ENCODE assay signal across 22 cellular contexts in the genomic region with DNA sequence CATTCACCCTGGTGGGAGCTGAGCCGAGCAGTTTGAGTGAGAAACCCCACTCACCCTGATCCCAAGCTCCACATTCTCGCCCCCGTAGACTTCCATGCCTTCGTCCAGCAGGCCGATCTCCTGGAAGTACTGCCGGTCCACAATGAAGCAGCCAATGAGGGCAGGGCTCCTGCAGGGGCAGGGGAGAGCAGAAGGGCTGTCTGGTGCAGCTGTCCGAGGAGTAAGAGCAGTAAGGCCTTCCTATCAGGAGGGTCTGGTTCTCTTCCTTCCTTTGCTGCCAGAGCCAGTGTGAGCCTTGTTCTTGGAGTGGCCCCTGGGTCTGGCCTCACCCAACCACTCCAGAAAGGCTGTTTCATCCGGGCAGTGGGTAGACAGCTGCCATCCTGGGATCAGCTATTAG. TPM values are rescaled to one million over a fixed set of nuclear protein-coding genes. Genes with fewer than 3 reads are reported as not detected.
DNase-seq lines count a peak whose midpoint lies in the region; ATAC-seq and TF ChIP-seq lines count a peak whose summit lies in the region.
"Had no signal": no experiment of that assay in that cellular context is flagged by ENCODE, and none has a peak within 500 bp of the region (broad histone marks: within the 10 kb centered on the region; RNA-seq: fewer than 3 reads in every experiment).

No MANE protein-coding gene starts in this region.

- no peaks in the 10 kb centered on the region for H3K4me1 Mint-ChIP-seq in activated naive CD8-positive, alpha-beta T cell treated with anti-CD3 and anti-CD28 coated beads, Interleukin-2, amount 50 U/mL, for 24 hours
- H3K4me1 Mint-ChIP-seq in activated naive CD8-positive, alpha-beta T cell treated with anti-CD3 and anti-CD28 coated beads for 36 hours, result no peaks in the 10 kb centered on the region
- H3K4me1 Mint-ChIP-seq in endothelial cell (ENCODE audit: unreplicated experiment), result no peaks in the 10 kb centered on the region
- no peaks in the 10 kb centered on the region for H3K4me1 Mint-ChIP-seq in osteocyte (ENCODE audit: unreplicated experiment)
- H3K4me1 Mint-ChIP-seq: B cell had no signal

- no peaks in the 10 kb centered on the region for H3F3A ChIP-seq in PC-9 (ENCODE audit: insufficient read depth, low read depth)

- no peaks in the 10 kb centered on the region for H3K36me3 ChIP-seq in stomach
- H3K36me3 ChIP-seq in PC-9 (ENCODE audit: low read depth), result no peaks in the 10 kb centered on the region
- H3K36me3 ChIP-seq: BLaER1 treated with 17β-estradiol and CSF1 and Interleukin-3, amounts not matched to agents 10 nM and 100 nM had no signal

- no peak overlapping the region for H3K4me3 Mint-ChIP-seq in activated naive CD8-positive, alpha-beta T cell treated with anti-CD3 and anti-CD28 coated beads, Interleukin-2, amount 50 U/mL, for 24 hours
- no peak overlapping the region for H3K4me3 Mint-ChIP-seq in activated naive CD8-positive, alpha-beta T cell treated with anti-CD3 and anti-CD28 coated beads for 36 hours
- H3K4me3 Mint-ChIP-seq in endothelial cell (ENCODE audit: unreplicated experiment), result peak overlapping the region; percentile 39
- no peak overlapping the region for H3K4me3 Mint-ChIP-seq in osteocyte (ENCODE audit: unreplicated experiment)
- H3K4me3 Mint-ChIP-seq: B cell; CD4-positive, alpha-beta T cell; CD8-positive, alpha-beta T cell had no signal

- peak; percentile 33 for ATAC-seq in activated naive CD8-positive, alpha-beta T cell treated with anti-CD3 and anti-CD28 coated beads, Interleukin-2, amount 50 U/mL, for 24 hours
- ATAC-seq: A549; CD8-positive, alpha-beta T cell; GM12878 had no signal

- no peaks in the 10 kb centered on the region for H3K9me2 ChIP-seq in PC-9 (ENCODE audit: insufficient read depth)

- H3K4me1 ChIP-seq in stomach (no peaks in the 10 kb centered on the region), PC-9 (replicated peaks; ENCODE audit: insufficient read depth) (no peaks in the 10 kb centered on the region)
- H3K4me1 ChIP-seq: A549, Caco-2 had no signal

- H3K27ac Mint-ChIP-seq in activated naive CD8-positive, alpha-beta T cell treated with anti-CD3 and anti-CD28 coated beads, Interleukin-2, amount 50 U/mL, for 24 hours, result no peak overlapping the region
- H3K27ac Mint-ChIP-seq in activated naive CD8-positive, alpha-beta T cell treated with anti-CD3 and anti-CD28 coated beads for 36 hours, result no peak overlapping the region
- no peak overlapping the region for H3K27ac Mint-ChIP-seq in endothelial cell (ENCODE audit: unreplicated experiment)
- H3K27ac Mint-ChIP-seq in osteocyte (ENCODE audit: unreplicated experiment), result no peak overlapping the region
- H3K27ac Mint-ChIP-seq: B cell; CD4-positive, alpha-beta T cell; CD8-positive, alpha-beta T cell had no signal

- CTCF ChIA-PET in PC-9 (lab: Charles Lee), result no interaction called here

- TF ChIP-seq EP300 in stomach (IDR thresholded peaks at IDR 0.05), result no peak

- H3K36me3 Mint-ChIP-seq in activated naive CD8-positive, alpha-beta T cell treated with anti-CD3 and anti-CD28 coated beads, Interleukin-2, amount 50 U/mL, for 24 hours (ENCODE audit: low read depth), result no peaks in the 10 kb centered on the region
- H3K36me3 Mint-ChIP-seq in activated naive CD8-positive, alpha-beta T cell treated with anti-CD3 and anti-CD28 coated beads for 36 hours, result no peaks in the 10 kb centered on the region
- H3K36me3 Mint-ChIP-seq in endothelial cell (ENCODE audit: low read depth, unreplicated experiment), result peaks cover 83% of the 10 kb centered on the region
- peaks cover 77% of the 10 kb centered on the region for H3K36me3 Mint-ChIP-seq in osteocyte (ENCODE audit: unreplicated experiment)
- H3K36me3 Mint-ChIP-seq: CD8-positive, alpha-beta T cell had no signal

- H3K4me3 ChIP-seq in stomach (no peak overlapping the region), PC-9 (no peak overlapping the region)
- H3K4me3 ChIP-seq: A549; BLaER1 treated with 17β-estradiol and CSF1 and Interleukin-3, amounts not matched to agents 10 nM and 100 nM; GM12878 had no signal

- H4K20me1 ChIP-seq in PC-9 (ENCODE audit: insufficient read depth), result no peaks in the 10 kb centered on the region

- H3K79me2 ChIP-seq in PC-9 (ENCODE audit: low read depth), result no peaks in the 10 kb centered on the region

- peaks cover 2% of the 10 kb centered on the region for H3K27me3 Mint-ChIP-seq in activated naive CD8-positive, alpha-beta T cell treated with anti-CD3 and anti-CD28 coated beads, Interleukin-2, amount 50 U/mL, for 24 hours
- peaks cover 6% of the 10 kb centered on the region for H3K27me3 Mint-ChIP-seq in activated naive CD8-positive, alpha-beta T cell treated with anti-CD3 and anti-CD28 coated beads for 36 hours
- peaks cover 9% of the 10 kb centered on the region for H3K27me3 Mint-ChIP-seq in endothelial cell (ENCODE audit: unreplicated experiment)
- no peaks in the 10 kb centered on the region for H3K27me3 Mint-ChIP-seq in osteocyte (ENCODE audit: unreplicated experiment)

- no peaks in the 10 kb centered on the region for H3K9me3 Mint-ChIP-seq in activated naive CD8-positive, alpha-beta T cell treated with anti-CD3 and anti-CD28 coated beads, Interleukin-2, amount 50 U/mL, for 24 hours
- H3K9me3 Mint-ChIP-seq in activated naive CD8-positive, alpha-beta T cell treated with anti-CD3 and anti-CD28 coated beads for 36 hours, result peaks cover 1% of the 10 kb centered on the region
- no peaks in the 10 kb centered on the region for H3K9me3 Mint-ChIP-seq in endothelial cell (ENCODE audit: unreplicated experiment)
- peaks cover 12% of the 10 kb centered on the region for H3K9me3 Mint-ChIP-seq in osteocyte (ENCODE audit: unreplicated experiment)

- no peak for DNase-seq in activated naive CD8-positive, alpha-beta T cell treated with anti-CD3 and anti-CD28 coated beads, Interleukin-2, amount 50 U/mL, for 24 hours
- DNase-seq in activated naive CD8-positive, alpha-beta T cell treated with anti-CD3 and anti-CD28 coated beads for 36 hours, result no peak
- DNase-seq in endothelial cell (ENCODE audit: low spot score) (no peak), osteocyte (ENCODE audit: extremely low spot score, unreplicated experiment) (peak; percentile 60), stomach (no peak), PC-9 (no peak)
- DNase-seq: AML-193; Caco-2; Calu3; CD4-positive, alpha-beta T cell; CD8-positive, alpha-beta T cell; DMS53; DMS79; DND-41; EL; GDM1 had no signal

- POLR2A ChIA-PET in PC-9 (lab: Charles Lee; ENCODE audit: unreplicated experiment), result no interaction called here

- intact Hi-C loops in stomach (cut with DNase I; ENCODE audit: low total_unique reads) (no loop called here), PC-9 (cut with micrococcal nuclease; ENCODE audit: unreplicated experiment) (no loop called here)

- no peaks in the 10 kb centered on the region for H3K27me3 ChIP-seq in stomach
- H3K27me3 ChIP-seq in PC-9 (ENCODE audit: insufficient read depth, low read depth), result peaks cover 20% of the 10 kb centered on the region
- H3K27me3 ChIP-seq: BLaER1 treated with 17β-estradiol and CSF1 and Interleukin-3, amounts not matched to agents 10 nM and 100 nM had no signal

- peaks cover 0 to 8% (median 0%) of the 10 kb centered on the region in 4 donors for H3K9me3 ChIP-seq in stomach
- no peaks in the 10 kb centered on the region for H3K9me3 ChIP-seq in PC-9 (ENCODE audit: insufficient read depth, low read depth)
- H3K9me3 ChIP-seq: A549 had no signal

- H2AFZ ChIP-seq in PC-9, result no peak overlapping the region

- no peak for TF ChIP-seq POLR2A in stomach (IDR thresholded peaks at IDR 0.05)

- no peak for TF ChIP-seq CTCF in endothelial cell (IDR thresholded peaks at IDR 0.05; ENCODE audit: unreplicated experiment)
- TF ChIP-seq CTCF in osteocyte (IDR thresholded peaks at IDR 0.05), result no peak
- TF ChIP-seq CTCF in stomach (IDR thresholded peaks at IDR 0.05), result no peak
- no peak for TF ChIP-seq CTCF in PC-9 (conservative IDR thresholded peaks at IDR 0.05)

- no peak overlapping the region for H3K27ac ChIP-seq in stomach
- H3K27ac ChIP-seq in PC-9, result no peak overlapping the region
- H3K27ac ChIP-seq: 22Rv1; A549; BLaER1 treated with 17β-estradiol and CSF1 and Interleukin-3, amounts not matched to agents 10 nM and 100 nM; C4-2B had no signal

- BruUV-seq in PC-9 (replicated peaks; lab: Mats Ljungman, UMichigan), result no TSS peak

- no peak overlapping the region for H3K4me2 ChIP-seq in PC-9
- H3K4me2 ChIP-seq: A549; BLaER1 treated with 17β-estradiol and CSF1 and Interleukin-3, amounts not matched to agents 10 nM and 100 nM had no signal

- WGBS in stomach, 5 donors, result 84 to 94% (median 87%) methylated on average over 8 of the region's 8 CpGs

RNA-seq across cellular contexts. Expression of a gene that starts 19.4 kb away (rescaled TPM):
- 1 to 10 TPM; 2.5 to 3.4 TPM for total RNA-seq in activated naive CD8-positive, alpha-beta T cell treated with anti-CD3 and anti-CD28 coated beads for 36 hours
- total RNA-seq in endothelial cell (ENCODE audit: unreplicated experiment) (4.3 TPM), osteocyte (1.0 and 2.1 TPM in 2 replicates), stomach (1 to 10 TPM in 1 of 5 donors, under 1 TPM in 1, not detected in 3; 0.73 to 1.2 TPM), PC-9 (2021) (1.6 TPM in 1 of 2 replicates, not detected in the other)
- 1 to 10 TPM in 1 of 3 donors, under 1 TPM in 2; 0.23 to 1.2 (median 0.56) TPM for polyA plus RNA-seq in stomach
